Comparison of ENCODE assay signal across 16 cellular contexts in genomic region chr1:209619696-209620483, GRCh38. TPM values are rescaled to one million over a fixed set of nuclear protein-coding genes. Genes with fewer than 3 reads are reported as not detected.
DNase-seq lines count a peak whose midpoint lies in the region; ATAC-seq and TF ChIP-seq lines count a peak whose summit lies in the region.
"Had no signal": no experiment of that assay in that cellular context is flagged by ENCODE, and none has a peak within 500 bp of the region (broad histone marks: within the 10 kb centered on the region; RNA-seq: fewer than 3 reads in every experiment).

No MANE protein-coding gene starts in this region.

- POLR2A ChIA-PET in A673 (lab: Charles Lee; ENCODE audit: low non-redundant PET) = no interaction called here

- H3K4me1 Mint-ChIP-seq in brain = peaks cover 66% of the 10 kb centered on the region

- peaks cover 12% of the 10 kb centered on the region for H3K36me3 ChIP-seq in A673 (ENCODE audit: insufficient read depth, low read length, poor library complexity, severe bottlenecking)
- H3K36me3 ChIP-seq in BLaER1 treated with 17β-estradiol and CSF1 and Interleukin-3, amounts not matched to agents 10 nM and 100 nM = peaks cover 0 to 98% (median 6%) of the 10 kb centered on the region in 11 experiments; a peak in 12 of 22 replicates
- H3K36me3 ChIP-seq: HAP-1 had no signal

- no peaks in the 10 kb centered on the region for H3K9me3 ChIP-seq in A673 (ENCODE audit: low read depth, low read length, poor library complexity, severe bottlenecking)
- H3K9me3 ChIP-seq in BLaER1 treated with 17β-estradiol and CSF1 and Interleukin-3, amounts not matched to agents 10 nM and 100 nM (replicated peaks in 1 of 11) = peaks cover 0 to 12% (median 0%) of the 10 kb centered on the region in 11 experiments; a peak in 2 of 22 replicates
- H3K9me3 ChIP-seq: HAP-1 had no signal

- H3K4me3 ChIP-seq in A673 (ENCODE audit: low read depth, low read length, poor library complexity, severe bottlenecking) = no peak overlapping the region
- H3K4me3 ChIP-seq in BLaER1 treated with 17β-estradiol and CSF1 and Interleukin-3, amounts not matched to agents 10 nM and 100 nM = no peak overlapping the region
- H3K4me3 ChIP-seq: HAP-1 had no signal

- no peaks in the 10 kb centered on the region for H4K20me1 ChIP-seq in BLaER1 treated with 17β-estradiol and CSF1 and Interleukin-3, amounts not matched to agents 10 nM and 100 nM

- CTCF ChIA-PET in A673 (lab: Charles Lee) = interaction anchor here (0.9 kb wide), 1 partner anchor 54 kb away, joined by 3 read pairs; no protein-coding TSS in a partner anchor

- intact Hi-C loops in A673 (cut with micrococcal nuclease; ENCODE audit: unreplicated experiment) = loop anchor here (5.0 kb wide), 1 partner anchor 287 kb away; no protein-coding TSS in a partner anchor

- no peak for DNase-seq in A673 (ENCODE audit: low spot score)
- peak; percentile 72 for DNase-seq in myocyte (ENCODE audit: low read depth)
- DNase-seq in AML-193 (lab: John Stamatoyannopoulos, UW) = no peak
- DNase-seq: DMS 273 treated with DMSO at 0.1 percent for 48 hours, EL, Karpas-422, NCI-H1105 treated with DMSO at 0.1 percent for 48 hours, NCI-H187 treated with DMSO at 0.1 percent for 48 hours, NCI-H446, NCI-H774, SHP77 treated with DMSO at 0.1 percent for 48 hours had no signal

- H3K9me3 Mint-ChIP-seq in brain = peaks cover 0 to 3% (median 0%) of the 10 kb centered on the region in 5 experiments

- H3K36me3 Mint-ChIP-seq in brain = peaks cover 3% of the 10 kb centered on the region

- peaks cover 2% of the 10 kb centered on the region for H3K27me3 Mint-ChIP-seq in brain

- no peak overlapping the region for H3K9ac ChIP-seq in BLaER1 treated with 17β-estradiol and CSF1 and Interleukin-3, amounts not matched to agents 10 nM and 100 nM

- H3K27me3 ChIP-seq in A673 (replicated peaks; ENCODE audit: insufficient read depth, low read depth, low read length, poor library complexity) = no peaks in the 10 kb centered on the region
- no peaks in the 10 kb centered on the region for H3K27me3 ChIP-seq in BLaER1 treated with 17β-estradiol and CSF1 and Interleukin-3, amounts not matched to agents 10 nM and 100 nM

- BruUV-seq in A673 (replicated peaks; lab: Mats Ljungman, UMichigan) = no TSS peak

- H3K4me3 Mint-ChIP-seq in brain = no peak overlapping the region

- peak overlapping the region; percentile 25 to 76 (median 71); a peak in 21 of 22 replicates for H3K4me2 ChIP-seq in BLaER1 treated with 17β-estradiol and CSF1 and Interleukin-3, amounts not matched to agents 10 nM and 100 nM

- TF ChIP-seq CTCF in A673 (conservative IDR thresholded peaks at IDR 0.05; ENCODE audit: low read depth, low read length) (no peak), brain (conservative IDR thresholded peaks at IDR 0.05) (no peak)

- peak overlapping the region in 4 of 5 experiments; percentile 9 to 84 (median 51) for H3K27ac Mint-ChIP-seq in brain

- H3K27ac ChIP-seq in A673 (ENCODE audit: low read depth, low read length, poor library complexity, severe bottlenecking) = peak overlapping the region; percentile 81
- H3K27ac ChIP-seq in BLaER1 treated with 17β-estradiol and CSF1 and Interleukin-3, amounts not matched to agents 10 nM and 100 nM = peak overlapping the region in 3 of 11 experiments; percentile 1 to 43 (median 22); a peak in 2 of 22 replicates

- ATAC-seq in GM21737 (IDR thresholded peaks at IDR 0.05; ENCODE audit: unreplicated experiment) (no peak), GM19463 (IDR thresholded peaks at IDR 0.05; ENCODE audit: unreplicated experiment) (no peak)

- peaks cover 63% of the 10 kb centered on the region for H3K4me1 ChIP-seq in A673 (ENCODE audit: insufficient read depth, low read length, poor library complexity, severe bottlenecking)
- H3K4me1 ChIP-seq in BLaER1 treated with 17β-estradiol and CSF1 and Interleukin-3, amounts not matched to agents 10 nM and 100 nM = peaks cover 29 to 39% (median 31%) of the 10 kb centered on the region in 10 experiments
- H3K4me1 ChIP-seq: HAP-1 had no signal

RNA-seq across cellular contexts. Expression of gene LAMB3, which starts 32.3 kb away (rescaled TPM):
- total RNA-seq in A673 (2021) (8.1 and 12.7 TPM in 2 replicates), myocyte (8.5 and 18.2 TPM in 2 replicates)
- 1.7 TPM for polyA plus RNA-seq in brain (ENCODE audit: insufficient read depth, low read depth, low replicate concordance)
- 4.4 TPM for polyA plus RNA-seq in myocyte (2012)

RNA-seq across cellular contexts. Expression of gene CAMK1G, which starts 36.4 kb away (rescaled TPM):
- total RNA-seq in A673 (2021) (18.6 and 21.2 TPM in 2 replicates), myocyte (not detected in 2 replicates)
- 16.7 TPM for polyA plus RNA-seq in brain (ENCODE audit: insufficient read depth, low read depth, low replicate concordance)
- not detected for polyA plus RNA-seq in myocyte (2012)

RNA-seq across cellular contexts. Expression of gene G0S2, which starts 55.3 kb away (rescaled TPM):
- total RNA-seq in A673 (2021) = 5.8 and 9.0 TPM in 2 replicates
- 3.5 TPM for polyA plus RNA-seq in brain (ENCODE audit: insufficient read depth, low read depth, low replicate concordance)
- total RNA-seq in myocyte = 0.37 and 0.57 TPM in 2 replicates
- 0.48 TPM for polyA plus RNA-seq in myocyte (2012)

Comparison
In these comparisons a context has a peak if more than half of its experiments do, and no peak if none do; other contexts are left out.
1. RNA of gene CAMK1G, which starts 36.4 kb away (total RNA-seq): 18.6 to 21.2 TPM in A673; not detected in myocyte; every median in the first group is over 10 times any median in the second.